13 cellular contexts compared by ENCODE assay signal in genomic region chr1:207755846-207756692, GRCh38. TPM values are rescaled to one million over a fixed set of nuclear protein-coding genes. Genes with fewer than 3 reads are reported as not detected.
DNase-seq lines count a peak whose midpoint lies in the region; ATAC-seq, FAIRE-seq and TF ChIP-seq lines count a peak whose summit lies in the region.
"Had no signal": no experiment of that assay in that cellular context is flagged by ENCODE, and none has a peak within 500 bp of the region (broad histone marks: within the 10 kb centered on the region; RNA-seq: fewer than 3 reads in every experiment).

No MANE protein-coding gene starts in this region.

- no peak for TF ChIP-seq POLR2A in GM12891 (IDR thresholded peaks at IDR 0.05; ENCODE audit: low read depth, low read length)
- no peak for TF ChIP-seq POLR2A in H54 (IDR thresholded peaks at IDR 0.05; ENCODE audit: low read depth, low read length)

- CTCF ChIA-PET in OCI-LY7 (lab: Charles Lee; ENCODE audit: unreplicated experiment): no interaction called here

- DNase-seq in GM12891 (ENCODE audit: insufficient read length, low spot score) (no peak), OCI-LY7 (ENCODE audit: low spot score) (no peak), bronchial epithelial cell (ENCODE audit: low read depth) (peak; percentile 89), nephron progenitor cell (no peak), H54 (ENCODE audit: insufficient read length, low spot score) (no peak), T1000 (lab: John Stamatoyannopoulos, UW) (no peak), ecto neural progenitor cell (ENCODE audit: low spot score) (no peak)
- DNase-seq: effector memory CD4-positive, alpha-beta T cell; hypothalamus; MG63; SHP77 treated with DMSO at 0.1 percent for 48 hours; stimulated activated CD8-positive, alpha-beta memory T cell treated with anti-CD3 and anti-CD28 coated beads, Interleukin-4, amount 100 ng/mL, for 48 hours had no signal

- H4K20me1 ChIP-seq in OCI-LY7 (ENCODE audit: insufficient read depth, low read length): peaks cover 33% of the 10 kb centered on the region; the same call in 1 of the 2 replicates

- H2AFZ ChIP-seq in OCI-LY7 (ENCODE audit: low read length): no peak overlapping the region

- intact Hi-C loops in OCI-LY7 (cut with micrococcal nuclease; ENCODE audit: unreplicated experiment): no loop called here

- H3K4me3 ChIP-seq in OCI-LY7 (ENCODE audit: low read depth, low read length, poor library complexity, severe bottlenecking) (no peak overlapping the region), bronchial epithelial cell (ENCODE audit: low read depth, low read length) (no peak overlapping the region)
- H3K4me3 ChIP-seq: MG63 had no signal

- H3K4me2 ChIP-seq in OCI-LY7 (ENCODE audit: low read length): peak overlapping the region; percentile 90

- TF ChIP-seq CTCF in OCI-LY7 (conservative IDR thresholded peaks at IDR 0.05; ENCODE audit: low read length): no peak
- TF ChIP-seq CTCF in bronchial epithelial cell (IDR thresholded peaks at IDR 0.05; ENCODE audit: insufficient read depth, low read length, severe bottlenecking): no peak
- TF ChIP-seq CTCF in nephron progenitor cell (IDR thresholded peaks at IDR 0.05): no peak

- no peaks in the 10 kb centered on the region for H3K27me3 Mint-ChIP-seq in nephron progenitor cell (ENCODE audit: low read depth, poor library complexity)

- H3K4me1 Mint-ChIP-seq in nephron progenitor cell: peaks cover 55% of the 10 kb centered on the region

- H3K9me2 ChIP-seq in OCI-LY7 (ENCODE audit: insufficient read depth, low read length): no peaks in the 10 kb centered on the region

- BruUV-seq in OCI-LY7 (replicated peaks; lab: Mats Ljungman, UMichigan): no TSS peak

- peaks cover 73% of the 10 kb centered on the region for H3K79me2 ChIP-seq in OCI-LY7 (ENCODE audit: insufficient read depth, low read depth, low read length)

- H3K27ac ChIP-seq in OCI-LY7 (ENCODE audit: low read depth, low read length, poor library complexity, severe bottlenecking): no peak overlapping the region

- H3K9me3 Mint-ChIP-seq in nephron progenitor cell: no peaks in the 10 kb centered on the region

- H3K4me3 Mint-ChIP-seq in nephron progenitor cell: no peak overlapping the region

- POLR2A ChIA-PET in OCI-LY7 (lab: Charles Lee): interaction anchor here (0.6 to 1.4 kb wide), 8 partner anchors 10 to 1258 kb away, joined by 3 to 9 read pairs (median 3); no protein-coding TSS in a partner anchor

- FAIRE-seq in GM12891 (lab: Jason Lieb, UNC) (peak; percentile 9), bronchial epithelial cell (lab: Jason Lieb, UNC) (no peak), H54 (lab: Jason Lieb, UNC) (no peak)

- peaks cover 43% of the 10 kb centered on the region for H3K36me3 Mint-ChIP-seq in nephron progenitor cell (ENCODE audit: low read depth)

- peak overlapping the region; percentile 77 for H3K27ac Mint-ChIP-seq in nephron progenitor cell

- no peaks in the 10 kb centered on the region for H3K9me3 ChIP-seq in OCI-LY7 (ENCODE audit: low read length)
- H3K9me3 ChIP-seq: MG63 had no signal

- peaks cover 32% of the 10 kb centered on the region for H3K4me1 ChIP-seq in OCI-LY7 (ENCODE audit: insufficient read depth, low read length, poor library complexity, severe bottlenecking)

- H3K27me3 ChIP-seq in bronchial epithelial cell (ENCODE audit: control insufficient read depth, insufficient read depth, low read length): no peaks in the 10 kb centered on the region
- H3K27me3 ChIP-seq: MG63 had no signal

- no peak for ATAC-seq in HG03045 (IDR thresholded peaks at IDR 0.05; ENCODE audit: unreplicated experiment)

- H3K36me3 ChIP-seq in OCI-LY7 (ENCODE audit: insufficient read depth, low read length) (peaks cover 58% of the 10 kb centered on the region), bronchial epithelial cell (ENCODE audit: control insufficient read depth, insufficient read depth, low read length) (peaks cover 8% of the 10 kb centered on the region)

TF ChIP-seq in GM12891, 5 proteins besides CTCF, POLR2A, EP300 and RAD21:
- TF ChIP-seq POU2F2 (IDR thresholded peaks at IDR 0.05; ENCODE audit: low read depth, low read length) (no peak), TAF1 (IDR thresholded peaks at IDR 0.05; ENCODE audit: low read depth, low read length) (no peak), SPI1 (IDR thresholded peaks at IDR 0.05; ENCODE audit: low read depth, low read length) (0 out of 2 replicates have a peak, but pooled peaks have one; percentile 3), POLR2AphosphoS5 (IDR thresholded peaks at IDR 0.05; ENCODE audit: low read depth, low read length) (no peak), PAX5 (IDR thresholded peaks at IDR 0.05; ENCODE audit: insufficient read depth, low read length, severe bottlenecking) (no peak)

RNA-seq across cellular contexts. Expression of gene CD46, which starts 4.2 kb away (rescaled TPM):
- polyA plus RNA-seq in GM12891 (2012; ENCODE audit: low read depth, missing spikeins): 43.4 TPM
- 74.0 and 83.8 TPM in 2 replicates for total RNA-seq in OCI-LY7 (2014; rRNA removed; shearing (Covaris generic))
- total RNA-seq in OCI-LY7 (2022) (83.2 and 132 TPM in 2 replicates), bronchial epithelial cell (128 and 192 TPM in 2 replicates)
